In genomic region chr12:43883748-43884147, GRCh38 we compare ENCODE assay signal across 15 cellular contexts. TPM values are rescaled to one million over a fixed set of nuclear protein-coding genes. Genes with fewer than 3 reads are reported as not detected.
DNase-seq lines count a peak whose midpoint lies in the region; ATAC-seq and TF ChIP-seq lines count a peak whose summit lies in the region.
"Had no signal": no experiment of that assay in that cellular context is flagged by ENCODE, and none has a peak within 500 bp of the region (broad histone marks: within the 10 kb centered on the region; RNA-seq: fewer than 3 reads in every experiment).

No MANE protein-coding gene starts in this region.

- peak overlapping the region; percentile 47 for H3K27ac ChIP-seq in osteoblast (ENCODE audit: low read depth, low read length)
- H3K27ac ChIP-seq in trophoblast cell (ENCODE audit: low read depth, low read length) = no peak overlapping the region
- H3K27ac ChIP-seq: 22Rv1; BLaER1 treated with 17β-estradiol and CSF1 and Interleukin-3, amounts not matched to agents 10 nM and 100 nM had no signal

- CTCF ChIA-PET in activated naive CD4-positive, alpha-beta T cell treated with anti-CD3 and anti-CD28 coated beads, Interleukin-2, amount 10 ng/mL, durations not matched to agents 7 days and 5 days (lab: Charles Lee) = interaction anchor here (3.9 kb wide), 1 partner anchor 439 kb away, joined by 40 read pairs; no protein-coding TSS in a partner anchor

- no peak overlapping the region for H2BK12ac ChIP-seq in trophoblast cell (ENCODE audit: low read length)

- no peak overlapping the region for H4K12ac ChIP-seq in trophoblast cell (ENCODE audit: low read depth, low read length)

- WGBS in trophoblast cell (ENCODE audit: extremely low coverage, insufficient coverage, insufficient read length) = no CpG with 5 or more reads among the region's 2 CpGs

- H2BK5ac ChIP-seq in trophoblast cell (ENCODE audit: low read depth, low read length, poor library complexity) = no peak overlapping the region

- H3K27me3 Mint-ChIP-seq in activated naive CD4-positive, alpha-beta T cell treated with anti-CD3 and anti-CD28 coated beads, Interleukin-2, amount 10 ng/mL, durations not matched to agents 7 days and 5 days = no peaks in the 10 kb centered on the region
- H3K27me3 Mint-ChIP-seq: CD4-positive, CD25-positive, alpha-beta regulatory T cell had no signal

- H2AFZ ChIP-seq in osteoblast (ENCODE audit: low read length) (no peak overlapping the region), trophoblast cell (ENCODE audit: insufficient read depth, low read length, poor library complexity) (no peak overlapping the region)

- H3K4me2 ChIP-seq in osteoblast (ENCODE audit: insufficient read depth, low read length) (peak overlapping the region; percentile 10), trophoblast cell (ENCODE audit: low read length) (no peak overlapping the region)
- H3K4me2 ChIP-seq: BLaER1 treated with 17β-estradiol and CSF1 and Interleukin-3, amounts not matched to agents 10 nM and 100 nM had no signal

- no peaks in the 10 kb centered on the region for H3K9me3 Mint-ChIP-seq in activated naive CD4-positive, alpha-beta T cell treated with anti-CD3 and anti-CD28 coated beads, Interleukin-2, amount 10 ng/mL, durations not matched to agents 7 days and 5 days
- H3K9me3 Mint-ChIP-seq: CD4-positive, CD25-positive, alpha-beta regulatory T cell; HFFc6 had no signal

- H3K79me2 ChIP-seq in osteoblast (ENCODE audit: insufficient read depth, low read length) = no peaks in the 10 kb centered on the region
- no peaks in the 10 kb centered on the region for H3K79me2 ChIP-seq in trophoblast cell (ENCODE audit: control insufficient read depth, insufficient read depth, low read length, poor library complexity)

- no peak for TF ChIP-seq CTCF in osteoblast (IDR thresholded peaks at IDR 0.05; ENCODE audit: extremely low read depth, low read depth, low read length)

- H4K20me1 ChIP-seq in osteoblast (ENCODE audit: insufficient read depth, low read length) = no peaks in the 10 kb centered on the region
- H4K20me1 ChIP-seq: BLaER1 treated with 17β-estradiol and CSF1 and Interleukin-3, amounts not matched to agents 10 nM and 100 nM had no signal

- H3K79me1 ChIP-seq in trophoblast cell (ENCODE audit: low read length) = no peaks in the 10 kb centered on the region

- H3K4me3 ChIP-seq in osteoblast (ENCODE audit: insufficient read depth, low read length) (no peak overlapping the region), trophoblast cell (ENCODE audit: low read depth, low read length) (no peak overlapping the region)
- H3K4me3 ChIP-seq: BLaER1 treated with 17β-estradiol and CSF1 and Interleukin-3, amounts not matched to agents 10 nM and 100 nM had no signal

- H3K18ac ChIP-seq in trophoblast cell (ENCODE audit: low read length) = no peak overlapping the region

- H3K4me1 Mint-ChIP-seq in activated naive CD4-positive, alpha-beta T cell treated with anti-CD3 and anti-CD28 coated beads, Interleukin-2, amount 10 ng/mL, durations not matched to agents 7 days and 5 days = no peaks in the 10 kb centered on the region
- H3K4me1 Mint-ChIP-seq: CD4-positive, CD25-positive, alpha-beta regulatory T cell had no signal

- H4K91ac ChIP-seq in trophoblast cell (ENCODE audit: low read depth, low read length) = no peak overlapping the region

- no peak overlapping the region for H4K8ac ChIP-seq in trophoblast cell (ENCODE audit: low read depth, low read length)

- no peak overlapping the region for H2BK120ac ChIP-seq in trophoblast cell (ENCODE audit: insufficient read depth, low read length, poor library complexity)

- peak overlapping the region; percentile 49 for H3K27ac Mint-ChIP-seq in activated naive CD4-positive, alpha-beta T cell treated with anti-CD3 and anti-CD28 coated beads, Interleukin-2, amount 10 ng/mL, durations not matched to agents 7 days and 5 days
- H3K27ac Mint-ChIP-seq: CD4-positive, CD25-positive, alpha-beta regulatory T cell; HFFc6 had no signal

- H3K23ac ChIP-seq in trophoblast cell (ENCODE audit: low read length) = no peak overlapping the region

- H3K4ac ChIP-seq in trophoblast cell (ENCODE audit: low read depth, low read length) = no peak overlapping the region

- H3K27me3 ChIP-seq in osteoblast (ENCODE audit: insufficient read depth, low read length) (no peaks in the 10 kb centered on the region), trophoblast cell (ENCODE audit: insufficient read depth, low read length) (no peaks in the 10 kb centered on the region)
- H3K27me3 ChIP-seq: BLaER1 treated with 17β-estradiol and CSF1 and Interleukin-3, amounts not matched to agents 10 nM and 100 nM had no signal

- H3K14ac ChIP-seq in trophoblast cell (ENCODE audit: low read length) = no peak overlapping the region

- no peak overlapping the region for H2AK5ac ChIP-seq in trophoblast cell (ENCODE audit: low read length)

- H3K9me3 ChIP-seq in osteoblast (ENCODE audit: low read depth, low read length) = no peaks in the 10 kb centered on the region
- no peaks in the 10 kb centered on the region for H3K9me3 ChIP-seq in trophoblast cell (ENCODE audit: insufficient read depth, low read depth, low read length)
- H3K9me3 ChIP-seq: BLaER1 treated with 17β-estradiol and CSF1 and Interleukin-3, amounts not matched to agents 10 nM and 100 nM had no signal

- H3K9ac ChIP-seq in trophoblast cell (ENCODE audit: low read length) = no peak overlapping the region
- H3K9ac ChIP-seq: BLaER1 treated with 17β-estradiol and CSF1 and Interleukin-3, amounts not matched to agents 10 nM and 100 nM had no signal

- no peaks in the 10 kb centered on the region for H3K36me3 ChIP-seq in osteoblast (ENCODE audit: insufficient read depth, low read length)
- no peaks in the 10 kb centered on the region for H3K36me3 ChIP-seq in trophoblast cell (ENCODE audit: control insufficient read depth in 1 of 2, insufficient read depth in 2 of 2, low read length in 2 of 2)
- H3K36me3 ChIP-seq: BLaER1 treated with 17β-estradiol and CSF1 and Interleukin-3, amounts not matched to agents 10 nM and 100 nM had no signal

- DNase-seq in activated naive CD4-positive, alpha-beta T cell treated with anti-CD3 and anti-CD28 coated beads, Interleukin-2, amount 10 ng/mL, durations not matched to agents 7 days and 5 days = no peak
- DNase-seq in activated naive CD4-positive, alpha-beta T cell treated with anti-CD3 and anti-CD28 coated beads, Interleukin-2, amount 50 U/mL, for 16 hours = no peak
- peak; percentile 29 for DNase-seq in fibroblast of peridontal ligament (ENCODE audit: extremely low read depth)
- no peak for DNase-seq in osteoblast (ENCODE audit: insufficient read length, low spot score, missing footprints)
- peak; percentile 17 for DNase-seq in stromal cell of bone marrow (ENCODE audit: low read depth)
- no peak for DNase-seq in AML-193 (lab: John Stamatoyannopoulos, UW)
- no peak for DNase-seq in trophoblast cell
- DNase-seq: CD4-positive, CD25-positive, alpha-beta regulatory T cell; DMS53; GF-D8; HCEC 1CT; HFFc6 had no signal

- H3K36me3 Mint-ChIP-seq in activated naive CD4-positive, alpha-beta T cell treated with anti-CD3 and anti-CD28 coated beads, Interleukin-2, amount 10 ng/mL, durations not matched to agents 7 days and 5 days = no peaks in the 10 kb centered on the region
- H3K36me3 Mint-ChIP-seq: CD4-positive, CD25-positive, alpha-beta regulatory T cell had no signal

- no peak overlapping the region for H3K4me3 Mint-ChIP-seq in activated naive CD4-positive, alpha-beta T cell treated with anti-CD3 and anti-CD28 coated beads, Interleukin-2, amount 10 ng/mL, durations not matched to agents 7 days and 5 days
- H3K4me3 Mint-ChIP-seq: CD4-positive, CD25-positive, alpha-beta regulatory T cell; HFFc6 had no signal

- no peak for ATAC-seq in HG03442 (IDR thresholded peaks at IDR 0.05; ENCODE audit: unreplicated experiment)

- H3K4me1 ChIP-seq in osteoblast (ENCODE audit: insufficient read depth, low read length) (peaks cover 12% of the 10 kb centered on the region), trophoblast cell (ENCODE audit: control insufficient read depth in 1 of 2, insufficient read depth in 2 of 2, low read length in 2 of 2) (peaks cover 0 to 4% of the 10 kb centered on the region in 2 experiments)

RNA-seq across cellular contexts. Expression of gene TMEM117, which starts 47.9 kb away (rescaled TPM):
- 20.6 and 22.4 TPM in 2 replicates for total RNA-seq in osteoblast
- 5.0 and 5.5 TPM in 2 replicates for polyA plus RNA-seq in trophoblast cell (2013)

Comparison
In these comparisons a context has a peak if more than half of its experiments do, and no peak if none do; other contexts are left out.
1. DNase-seq: peak in fibroblast of peridontal ligament (single experiment) and stromal cell of bone marrow (single experiment); none in activated naive CD4-positive, alpha-beta T cell treated with anti-CD3 and anti-CD28 coated beads, Interleukin-2, amount 10 ng/mL, durations not matched to agents 7 days and 5 days (single experiment), activated naive CD4-positive, alpha-beta T cell treated with anti-CD3 and anti-CD28 coated beads, Interleukin-2, amount 50 U/mL, for 16 hours (single experiment), osteoblast (single experiment), AML-193 (0 of 2) and trophoblast cell (0 of 2).